ENCODE assay signal across 12 cellular contexts in the genomic region with DNA sequence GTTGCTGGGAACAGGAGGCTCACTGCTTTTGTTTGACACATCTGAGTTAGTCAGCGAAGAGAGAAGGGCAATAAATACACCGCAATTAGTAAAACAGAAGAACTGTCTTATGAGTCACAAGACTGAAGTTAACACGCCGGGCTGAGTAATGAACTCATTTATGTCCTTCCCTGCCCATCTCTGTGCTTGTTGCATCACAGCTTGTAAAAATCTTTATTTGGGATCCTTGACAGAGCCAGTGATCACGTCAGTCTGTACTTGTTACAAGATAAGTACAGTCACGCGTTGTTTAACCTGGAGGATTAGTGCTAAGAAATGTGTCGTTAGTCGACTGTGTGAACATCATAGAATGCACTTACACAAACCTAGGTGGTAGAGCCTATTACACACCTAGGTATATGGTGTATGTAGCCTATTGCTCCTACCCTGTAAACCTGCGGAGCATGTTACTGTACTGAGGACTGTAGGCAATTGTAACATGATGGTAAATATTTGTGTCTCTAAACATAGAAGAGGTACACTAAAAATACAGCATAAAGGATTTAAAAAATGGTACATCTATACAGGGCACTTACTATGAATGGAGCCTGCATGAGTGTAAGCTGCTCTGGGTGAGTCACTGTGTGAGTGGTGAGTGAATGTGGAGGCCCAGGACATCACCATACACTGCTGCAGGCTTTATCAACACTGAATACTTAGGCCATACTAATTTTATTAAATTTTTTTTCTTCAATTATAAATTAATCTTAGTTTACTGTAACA.
DNase-seq lines count a peak whose midpoint lies in the region; ATAC-seq and TF ChIP-seq lines count a peak whose summit lies in the region.
"Had no signal": no experiment of that assay in that cellular context is flagged by ENCODE, and none has a peak within 500 bp of the region (broad histone marks: within the 10 kb centered on the region; RNA-seq: fewer than 3 reads in every experiment).

No MANE protein-coding gene starts in this region.

- H3K9me3 ChIP-seq in A673 (ENCODE audit: low read depth, low read length, poor library complexity, severe bottlenecking), result no peaks in the 10 kb centered on the region
- H3K9me3 ChIP-seq: gastroesophageal sphincter had no signal

- no peaks in the 10 kb centered on the region for H3K4me1 ChIP-seq in A673 (ENCODE audit: insufficient read depth, low read length, poor library complexity, severe bottlenecking)
- H3K4me1 ChIP-seq: gastroesophageal sphincter had no signal

- POLR2A ChIA-PET in A673 (lab: Charles Lee; ENCODE audit: low non-redundant PET), result no interaction called here

- CTCF ChIA-PET in A673 (lab: Charles Lee), result no interaction called here

- no peaks in the 10 kb centered on the region for H3K36me3 ChIP-seq in A673 (ENCODE audit: insufficient read depth, low read length, poor library complexity, severe bottlenecking)
- H3K36me3 ChIP-seq: gastroesophageal sphincter had no signal

- no peak overlapping the region for H3K27ac ChIP-seq in A673 (ENCODE audit: low read depth, low read length, poor library complexity, severe bottlenecking)
- H3K27ac ChIP-seq: gastroesophageal sphincter had no signal

- TF ChIP-seq POLR2A in NB4 (IDR thresholded peaks at IDR 0.05; ENCODE audit: extremely low read depth, insufficient read length), result no peak

- H3K27me3 ChIP-seq in A673 (replicated peaks; ENCODE audit: insufficient read depth, low read depth, low read length, poor library complexity), result peaks cover 3% of the 10 kb centered on the region

- H3K4me3 ChIP-seq in A673 (ENCODE audit: low read depth, low read length, poor library complexity, severe bottlenecking) (no peak overlapping the region), NB4 (ENCODE audit: low read depth, low read length) (no peak overlapping the region)
- H3K4me3 ChIP-seq: gastroesophageal sphincter had no signal

- TF ChIP-seq CTCF in A673 (conservative IDR thresholded peaks at IDR 0.05; ENCODE audit: low read depth, low read length) (no peak), NB4 (IDR thresholded peaks at IDR 0.05; ENCODE audit: low read depth, low read length) (no peak)

- intact Hi-C loops in A673 (cut with micrococcal nuclease; ENCODE audit: unreplicated experiment), result no loop called here

- no TSS peak for BruUV-seq in A673 (replicated peaks; lab: Mats Ljungman, UMichigan)

- DNase-seq in A673 (ENCODE audit: low spot score) (peak; percentile 60), NB4 (ENCODE audit: low read depth) (peak; percentile 92), midbrain (lab: John Stamatoyannopoulos, UW) (no peak), 8988T (no peak)
- DNase-seq in stimulated activated CD4-positive, alpha-beta T cell treated with anti-CD3 and anti-CD28 coated beads, Interleukin-4, amount 100 ng/mL, for 4 hours, result no peak
- DNase-seq: NCI-H2171, SW 1271 had no signal

- ATAC-seq in GM19351 (IDR thresholded peaks at IDR 0.05; ENCODE audit: unreplicated experiment), result peak; percentile 85
- ATAC-seq in esophagus mucosa, result peak; percentile 97
- no peak for ATAC-seq in GM21825 (IDR thresholded peaks at IDR 0.05; ENCODE audit: unreplicated experiment)
- ATAC-seq: gastroesophageal sphincter, HCT116 had no signal

Comparison
In these comparisons a context has a peak if more than half of its experiments do, and no peak if none do; other contexts are left out.
1. DNase-seq: peak in A673 (single experiment) and NB4 (single experiment); none in midbrain (single experiment), 8988T (single experiment) and stimulated activated CD4-positive, alpha-beta T cell treated with anti-CD3 and anti-CD28 coated beads, Interleukin-4, amount 100 ng/mL, for 4 hours (0 of 2).